ENCODE assay signal across 8 cellular contexts in the genomic region with DNA sequence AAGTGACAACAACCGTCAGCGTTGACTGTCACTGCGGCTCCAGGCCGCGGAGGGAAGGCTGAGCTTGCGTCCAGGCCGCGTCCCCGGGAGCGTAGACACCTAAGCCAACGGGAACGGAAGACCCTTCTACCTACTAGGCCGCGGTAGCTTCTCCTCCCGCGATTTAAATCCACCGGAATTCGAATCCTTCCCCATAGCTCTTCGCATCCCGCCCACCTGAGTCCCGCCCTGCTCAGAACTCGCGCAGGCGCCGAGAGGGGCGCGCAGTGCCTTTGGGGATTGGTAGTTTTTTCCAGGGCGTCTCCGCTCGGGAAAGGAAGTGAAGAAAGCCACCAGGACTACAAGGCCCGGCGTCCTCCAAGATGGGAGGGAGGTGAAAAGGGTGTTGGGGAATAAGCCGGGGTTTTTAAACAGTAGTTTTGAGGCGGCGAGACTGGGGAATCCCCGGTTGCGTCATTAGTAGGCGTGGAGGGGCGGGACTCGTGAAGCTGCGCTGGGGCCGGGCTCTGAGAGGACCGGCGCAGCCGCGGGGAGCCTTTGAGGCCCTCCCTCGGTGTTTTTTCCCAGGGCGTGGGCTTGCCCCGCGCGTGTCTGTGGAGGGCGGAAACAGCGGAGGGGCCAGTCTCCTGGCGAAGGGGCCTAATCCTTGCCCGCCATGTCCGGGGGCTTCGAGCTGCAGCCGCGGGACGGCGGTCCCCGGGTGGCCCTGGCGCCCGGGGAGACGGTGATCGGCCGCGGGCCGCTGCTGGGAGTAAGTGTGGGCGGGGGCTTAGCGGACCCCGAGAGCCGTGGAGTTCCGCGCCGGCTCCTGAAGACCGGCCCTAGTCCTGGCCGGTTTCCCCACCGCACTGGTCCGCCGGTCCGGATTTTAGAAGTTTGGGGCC. TPM values are rescaled to one million over a fixed set of nuclear protein-coding genes. Genes with fewer than 3 reads are reported as not detected.
DNase-seq lines count a peak whose midpoint lies in the region; ATAC-seq and TF ChIP-seq lines count a peak whose summit lies in the region.

A gene with protein sequence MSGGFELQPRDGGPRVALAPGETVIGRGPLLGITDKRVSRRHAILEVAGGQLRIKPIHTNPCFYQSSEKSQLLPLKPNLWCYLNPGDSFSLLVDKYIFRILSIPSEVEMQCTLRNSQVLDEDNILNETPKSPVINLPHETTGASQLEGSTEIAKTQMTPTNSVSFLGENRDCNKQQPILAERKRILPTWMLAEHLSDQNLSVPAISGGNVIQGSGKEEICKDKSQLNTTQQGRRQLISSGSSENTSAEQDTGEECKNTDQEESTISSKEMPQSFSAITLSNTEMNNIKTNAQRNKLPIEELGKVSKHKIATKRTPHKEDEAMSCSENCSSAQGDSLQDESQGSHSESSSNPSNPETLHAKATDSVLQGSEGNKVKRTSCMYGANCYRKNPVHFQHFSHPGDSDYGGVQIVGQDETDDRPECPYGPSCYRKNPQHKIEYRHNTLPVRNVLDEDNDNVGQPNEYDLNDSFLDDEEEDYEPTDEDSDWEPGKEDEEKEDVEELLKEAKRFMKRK (plus strand): TSS at position 509 of the 884 bp plus-strand sequence. CDS start 147 bp downstream, at position 656.
A gene with protein sequence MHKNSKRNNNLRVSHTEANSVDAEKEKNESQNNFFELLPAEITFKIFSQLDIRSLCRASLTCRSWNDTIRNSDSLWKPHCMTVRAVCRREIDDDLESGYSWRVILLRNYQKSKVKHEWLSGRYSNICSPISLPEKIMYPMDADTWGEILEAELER (minus strand): TSS at position 218 of the 884 bp plus-strand sequence. CDS start 2,149 bp downstream, outside the sequence.

- CTCF ChIA-PET in BJ (lab: Yijun Ruan, JAX): interaction anchor here (0.5 to 7.2 kb wide), 7 partner anchors 9 to 546 kb away, joined by 3 to 69 read pairs (median 3); a partner anchor contains a TSS

- H3K4me3 ChIP-seq in BJ (ENCODE audit: low read depth, low read length) (peak within 1 kb of the TSS; percentile 90), kidney epithelial cell (ENCODE audit: low read depth, low read length) (peak within 1 kb of the TSS; percentile 98)

- peak within 1 kb of the TSS; percentile 80 for H3K27ac ChIP-seq in cingulate gyrus (ENCODE audit: low read depth, low read length)

- peak; percentile 93 for ATAC-seq in HG03457 (IDR thresholded peaks at IDR 0.05; ENCODE audit: unreplicated experiment)

- H3K27me3 ChIP-seq in BJ (ENCODE audit: control insufficient read depth, insufficient read depth, low read length) (no peaks in the 10 kb centered on the region; the same call in 1 of the 2 replicates), kidney epithelial cell (ENCODE audit: control insufficient read depth, insufficient read depth, low read length) (no peaks in the 10 kb centered on the region)

- DNase-seq in BJ (ENCODE audit: low read depth) (peak; percentile 97), GM19240 (ENCODE audit: insufficient read length, low spot score) (peak; percentile 85), NCI-H524 (lab: John Stamatoyannopoulos, UW) (peak; percentile 98), kidney epithelial cell (ENCODE audit: low read depth) (peak; percentile 95)
- peak; percentile 98 to 99 for DNase-seq in activated CD4-positive, alpha-beta T cell treated with anti-CD3 and anti-CD28 coated beads for 4 hours
- DNase-seq in stimulated activated CD4-positive, alpha-beta T cell treated with anti-CD3 and anti-CD28 coated beads, Interleukin-15, amount 100 ng/mL, for 24 hours: peak; percentile 98

- POLR2A ChIA-PET in BJ (lab: Charles Lee): interaction anchor here (0.6 kb wide), 1 partner anchor 14 kb away, joined by 3 read pairs; no protein-coding TSS in a partner anchor

- no peak for TF ChIP-seq CTCF in BJ (IDR thresholded peaks at IDR 0.05; ENCODE audit: insufficient read depth, low read depth, low read length)
- no peak for TF ChIP-seq CTCF in kidney epithelial cell (IDR thresholded peaks at IDR 0.05; ENCODE audit: insufficient read depth, low read length, poor library complexity, severe bottlenecking)

- H3K36me3 ChIP-seq in BJ (ENCODE audit: control insufficient read depth, insufficient read depth, low read length) (no peaks in the 10 kb centered on the region), kidney epithelial cell (ENCODE audit: control insufficient read depth, insufficient read depth, low read length) (no peaks in the 10 kb centered on the region)

RNA-seq across cellular contexts. Expression of the first gene that starts in this region (rescaled TPM):
- polyA plus RNA-seq in BJ (2011; rRNA removed): 1.2 and 3.0 TPM in 2 replicates
- 1.9 and 3.1 TPM in 2 replicates for polyA minus RNA-seq in BJ (2011; rRNA and poly(A)+ RNA removed)
- 5.1 and 6.5 TPM in 2 replicates for total RNA-seq in kidney epithelial cell

RNA-seq across cellular contexts. Expression of the second gene that starts in this region (rescaled TPM):
- 0.49 and 0.97 TPM in 2 replicates for polyA plus RNA-seq in BJ (2011; rRNA removed)
- polyA minus RNA-seq in BJ (2011; rRNA and poly(A)+ RNA removed): 0.26 and 0.76 TPM in 2 replicates
- total RNA-seq in kidney epithelial cell: 0.54 and 0.68 TPM in 2 replicates

Comparison
In these comparisons a context has a peak if more than half of its experiments do, and no peak if none do; other contexts are left out.
1. Peak in every context shown above with its lines: DNase-seq, ATAC-seq, H3K4me3 ChIP-seq and H3K27ac ChIP-seq.